ENCODE assay signal across 1 cellular context in the genomic region with DNA sequence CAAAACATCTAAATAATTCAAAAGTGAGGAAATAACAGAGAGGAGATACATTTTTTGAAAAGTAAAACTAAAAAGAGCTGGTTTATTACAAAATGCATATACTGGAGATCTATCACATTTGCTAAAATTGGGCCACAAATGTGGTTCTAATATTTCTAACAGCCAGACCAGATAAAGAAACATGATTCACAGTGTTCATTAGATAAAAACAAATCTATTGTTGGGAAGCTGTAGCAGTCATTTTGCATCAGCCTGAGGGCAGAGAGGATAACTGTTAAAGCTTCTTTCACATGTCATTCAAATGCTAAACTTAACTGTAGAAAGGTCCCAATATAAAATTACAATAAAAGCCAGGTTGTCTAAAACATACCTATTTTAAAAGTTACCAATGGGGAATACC.
A peak's percentile ranks its signal among the peaks of the same experiment; 100 is the strongest.
TF ChIP-seq lines count a peak whose summit lies in the region.

No MANE protein-coding gene starts in this region.

TF ChIP-seq in SK-N-SH, 30 proteins besides CTCF, POLR2A, EP300 and RAD21 (continued from another document):
- TF ChIP-seq USF2 (IDR thresholded peaks at IDR 0.05; ENCODE audit: borderline replicate concordance, low read depth, low read length) (no peak), GABPA (IDR thresholded peaks at IDR 0.05; ENCODE audit: low read depth) (no peak), FOXJ3 (CRISPR knock-in tag; IDR thresholded peaks at IDR 0.05) (peak; percentile 70; the same call in 1 of the 2 replicates), POLR2AphosphoS5 (IDR thresholded peaks at IDR 0.05; ENCODE audit: low read depth, low read length) (no peak), SIN3A (IDR thresholded peaks at IDR 0.05; ENCODE audit: borderline replicate concordance, low read depth, low read length) (no peak), FOXM1 (IDR thresholded peaks at IDR 0.05; ENCODE audit: low read depth) (no peak), JUND (IDR thresholded peaks at IDR 0.05) (no peak), FOSL2 (IDR thresholded peaks at IDR 0.05; ENCODE audit: borderline replicate concordance, low read depth) (no peak), NRF1 (IDR thresholded peaks at IDR 0.05; ENCODE audit: low read depth, low read length) (no peak), SMC3 (IDR thresholded peaks at IDR 0.05; ENCODE audit: low read depth, low read length) (no peak), CHD2 (IDR thresholded peaks at IDR 0.05; ENCODE audit: low read length, partially characterized antibody) (peak; percentile 61), TEAD4 (IDR thresholded peaks at IDR 0.05; ENCODE audit: borderline replicate concordance, insufficient read depth) (no peak), GATA2 (CRISPR knock-in tag; IDR thresholded peaks at IDR 0.05) (peak; percentile 85), MEF2A (IDR thresholded peaks at IDR 0.05; ENCODE audit: borderline replicate concordance, low read depth) (no peak), ELF1 (IDR thresholded peaks at IDR 0.05) (no peak), TAF1 (IDR thresholded peaks at IDR 0.05; ENCODE audit: borderline replicate concordance, low read depth, low read length) (no peak), RXRA (IDR thresholded peaks at IDR 0.05; ENCODE audit: borderline replicate concordance, low read depth) (no peak), RCOR1 (IDR thresholded peaks at IDR 0.05; ENCODE audit: low read length) (peak; percentile 67)
- TF ChIP-seq, protein P1, sequence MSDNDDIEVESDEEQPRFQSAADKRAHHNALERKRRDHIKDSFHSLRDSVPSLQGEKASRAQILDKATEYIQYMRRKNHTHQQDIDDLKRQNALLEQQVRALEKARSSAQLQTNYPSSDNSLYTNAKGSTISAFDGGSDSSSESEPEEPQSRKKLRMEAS (IDR thresholded peaks at IDR 0.05; ENCODE audit: low read depth): no peak
TF ChIP-seq in SK-N-SH: peak in this region for 6.
